In the genomic region with DNA sequence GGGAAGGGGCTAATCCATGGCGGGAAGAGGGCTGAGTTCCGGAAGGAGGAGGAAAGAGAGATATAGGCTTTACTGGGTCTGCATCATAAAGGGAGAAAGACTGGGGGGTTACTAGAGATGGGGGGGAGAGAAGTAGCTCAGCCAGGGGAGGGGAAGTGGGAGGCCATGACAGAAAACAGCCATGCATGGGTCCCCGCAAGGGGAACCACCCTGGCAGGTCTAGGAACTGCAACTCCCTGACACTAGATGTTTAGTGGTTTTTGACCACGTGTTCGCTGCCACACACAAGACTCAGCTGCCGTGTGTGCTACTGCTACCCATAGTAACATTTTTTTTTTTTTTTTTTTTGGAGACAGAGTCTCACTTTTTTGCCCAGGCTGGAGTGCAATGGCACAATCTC, we compare ENCODE assay signal across 13 cellular contexts.
DNase-seq lines count a peak whose midpoint lies in the region; ATAC-seq, FAIRE-seq and TF ChIP-seq lines count a peak whose summit lies in the region.
"Had no signal": no experiment of that assay in that cellular context is flagged by ENCODE, and none has a peak within 500 bp of the region (broad histone marks: within the 10 kb centered on the region; RNA-seq: fewer than 3 reads in every experiment).

No MANE protein-coding gene starts in this region.

- CTCF ChIA-PET in K562 (lab: Yijun Ruan, JAX; ENCODE audit: low intra/inter-chr PET ratio), result no interaction called here

- no peak overlapping the region for H2AFZ ChIP-seq in K562 (ENCODE audit: low read depth, low read length)

- intact Hi-C loops in K562 (cut with micrococcal nuclease), result no loop called here
- intact Hi-C loops in Right ventricle myocardium inferior (cut with DNase I), result no loop called here

- H3K27me3 ChIP-seq in K562 (ENCODE audit: control insufficient read depth in 2 of 2, insufficient read depth in 2 of 2, low read length in 2 of 2), result peaks cover 6 to 33% of the 10 kb centered on the region in 2 experiments; a peak in 4 of 5 replicates

- TF ChIP-seq RAD21 in K562 (CRISPR knock-in tag; conservative IDR thresholded peaks at IDR 0.05 in 1 of 2, IDR thresholded peaks at IDR 0.05 in 1 of 2), result no peak

- H3K9ac ChIP-seq in K562 (ENCODE audit: insufficient read depth in 1 of 2, low read depth in 2 of 2, low read length in 2 of 2), result no peak overlapping the region

- H3K36me3 ChIP-seq in K562 (ENCODE audit: control insufficient read depth, insufficient read depth, low read length), result no peaks in the 10 kb centered on the region

- H3K4me1 ChIP-seq in K562 (replicated peaks in 1 of 2; ENCODE audit: control insufficient read depth in 2 of 2, insufficient read depth in 2 of 2, low read length in 2 of 2), result no peaks in the 10 kb centered on the region

- no peaks in the 10 kb centered on the region for H3K79me2 ChIP-seq in K562 (ENCODE audit: control insufficient read depth, insufficient read depth, low read length)

- H3K9me3 ChIP-seq in K562 (replicated peaks; ENCODE audit: control insufficient read depth, insufficient read depth, low read depth, low read length), result no peaks in the 10 kb centered on the region

- H3K4me2 ChIP-seq in K562 (ENCODE audit: insufficient read depth, low read length), result no peak overlapping the region

- no peak overlapping the region for H3K27ac ChIP-seq in K562 (ENCODE audit: extremely low read depth, low read depth, low read length)

- TF ChIP-seq POLR2A in GM12891 (IDR thresholded peaks at IDR 0.05; ENCODE audit: low read depth, low read length) (no peak), K562 (conservative IDR thresholded peaks at IDR 0.05) (no peak)

- TF ChIP-seq EP300 in K562 (IDR thresholded peaks at IDR 0.05; ENCODE audit: low read length), result no peak

- TF ChIP-seq CTCF in K562 (IDR thresholded peaks at IDR 0.05 in 2 of 3, conservative IDR thresholded peaks at IDR 0.05 in 1 of 3; ENCODE audit: insufficient read depth in 2 of 3, low read depth in 1 of 3, low read length in 3 of 3), result no peak

- 4% methylated on average over 6 of the region's 6 CpGs for WGBS in K562 (ENCODE audit: insufficient coverage, low coverage, missing lambda C conversion rate)

- ATAC-seq in GM19463 (IDR thresholded peaks at IDR 0.05; ENCODE audit: unreplicated experiment), result peak; percentile 47
- peak; percentile 58 for ATAC-seq in HG03460 (IDR thresholded peaks at IDR 0.05; ENCODE audit: unreplicated experiment)
- peak; percentile 67 for ATAC-seq in K562
- ATAC-seq in GM18498 (IDR thresholded peaks at IDR 0.05; ENCODE audit: unreplicated experiment), result no peak
- no peak for ATAC-seq in Right ventricle myocardium inferior

- no peaks in the 10 kb centered on the region for H3K9me1 ChIP-seq in K562 (ENCODE audit: control insufficient read depth, insufficient read depth, low read length)

- no peak overlapping the region for H3K4me3 ChIP-seq in K562

- no TSS peak for BruUV-seq in K562 (replicated peaks; lab: Mats Ljungman, UMichigan)

- no peak for DNase-seq in GM12891 (ENCODE audit: insufficient read length, low spot score)
- DNase-seq in K562 (ENCODE audit: extremely low read depth in 1 of 4, low spot score in 3 of 4), result no peak
- DNase-seq in HCEC 1CT, result no peak
- no peak for DNase-seq in Right ventricle myocardium inferior (ENCODE audit: missing footprints)
- DNase-seq: CD8-positive, alpha-beta memory T cell; NCI-H187 treated with DMSO at 0.1 percent for 48 hours; NCI-H446; NCI-H774 had no signal

- FAIRE-seq in GM12891 (lab: Jason Lieb, UNC) (no peak), K562 (lab: Jason Lieb, UNC) (no peak)
- FAIRE-seq: GM18507, HTR-8/SVneo had no signal

- in situ Hi-C loops in K562 (cut with MboI), result no loop called here

- POLR2A ChIA-PET in K562 (lab: Yijun Ruan, JAX), result no interaction called here

- no peaks in the 10 kb centered on the region for H4K20me1 ChIP-seq in K562 (replicated peaks; ENCODE audit: control insufficient read depth, insufficient read depth, low read length)

TF ChIP-seq in GM12891, 5 proteins besides CTCF, POLR2A, EP300 and RAD21:
- no peak for TF ChIP-seq PAX5 (IDR thresholded peaks at IDR 0.05; ENCODE audit: insufficient read depth, low read length, severe bottlenecking)
- TF ChIP-seq TAF1 (IDR thresholded peaks at IDR 0.05; ENCODE audit: low read depth, low read length), result no peak
- no peak for TF ChIP-seq POU2F2 (IDR thresholded peaks at IDR 0.05; ENCODE audit: low read depth, low read length)
- no peak for TF ChIP-seq POLR2AphosphoS5 (IDR thresholded peaks at IDR 0.05; ENCODE audit: low read depth, low read length)
- peak; percentile 37; the same call in 1 of the 2 replicates for TF ChIP-seq SPI1 (IDR thresholded peaks at IDR 0.05; ENCODE audit: low read depth, low read length)

TF ChIP-seq in K562, 482 proteins besides CTCF, POLR2A, EP300 and RAD21:
- TF ChIP-seq CXXC5 (CRISPR knock-in tag; IDR thresholded peaks at IDR 0.05), result no peak
- no peak for TF ChIP-seq ETV1 (tag; conservative IDR thresholded peaks at IDR 0.05; ENCODE audit: low read depth)
- TF ChIP-seq, protein P1, sequence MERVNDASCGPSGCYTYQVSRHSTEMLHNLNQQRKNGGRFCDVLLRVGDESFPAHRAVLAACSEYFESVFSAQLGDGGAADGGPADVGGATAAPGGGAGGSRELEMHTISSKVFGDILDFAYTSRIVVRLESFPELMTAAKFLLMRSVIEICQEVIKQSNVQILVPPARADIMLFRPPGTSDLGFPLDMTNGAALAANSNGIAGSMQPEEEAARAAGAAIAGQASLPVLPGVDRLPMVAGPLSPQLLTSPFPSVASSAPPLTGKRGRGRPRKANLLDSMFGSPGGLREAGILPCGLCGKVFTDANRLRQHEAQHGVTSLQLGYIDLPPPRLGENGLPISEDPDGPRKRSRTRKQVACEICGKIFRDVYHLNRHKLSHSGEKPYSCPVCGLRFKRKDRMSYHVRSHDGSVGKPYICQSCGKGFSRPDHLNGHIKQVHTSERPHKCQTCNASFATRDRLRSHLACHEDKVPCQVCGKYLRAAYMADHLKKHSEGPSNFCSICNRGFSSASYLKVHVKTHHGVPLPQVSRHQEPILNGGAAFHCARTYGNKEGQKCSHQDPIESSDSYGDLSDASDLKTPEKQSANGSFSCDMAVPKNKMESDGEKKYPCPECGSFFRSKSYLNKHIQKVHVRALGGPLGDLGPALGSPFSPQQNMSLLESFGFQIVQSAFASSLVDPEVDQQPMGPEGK (CRISPR knock-in tag; IDR thresholded peaks at IDR 0.05; ENCODE audit: borderline replicate concordance), result no peak
- no peak for TF ChIP-seq BACH1 (tag; IDR thresholded peaks at IDR 0.05)
- TF ChIP-seq FOXP1 (CRISPR knock-in tag; IDR thresholded peaks at IDR 0.05), result no peak
- no peak for TF ChIP-seq HDAC2 (IDR thresholded peaks at IDR 0.05)
- TF ChIP-seq SP2 (IDR thresholded peaks at IDR 0.05; ENCODE audit: extremely low read depth, low read depth, low read length, poor library complexity, severe bottlenecking), result no peak
- no peak for TF ChIP-seq SREBF2 (CRISPR knock-in tag; IDR thresholded peaks at IDR 0.05)
- TF ChIP-seq, protein P2, sequence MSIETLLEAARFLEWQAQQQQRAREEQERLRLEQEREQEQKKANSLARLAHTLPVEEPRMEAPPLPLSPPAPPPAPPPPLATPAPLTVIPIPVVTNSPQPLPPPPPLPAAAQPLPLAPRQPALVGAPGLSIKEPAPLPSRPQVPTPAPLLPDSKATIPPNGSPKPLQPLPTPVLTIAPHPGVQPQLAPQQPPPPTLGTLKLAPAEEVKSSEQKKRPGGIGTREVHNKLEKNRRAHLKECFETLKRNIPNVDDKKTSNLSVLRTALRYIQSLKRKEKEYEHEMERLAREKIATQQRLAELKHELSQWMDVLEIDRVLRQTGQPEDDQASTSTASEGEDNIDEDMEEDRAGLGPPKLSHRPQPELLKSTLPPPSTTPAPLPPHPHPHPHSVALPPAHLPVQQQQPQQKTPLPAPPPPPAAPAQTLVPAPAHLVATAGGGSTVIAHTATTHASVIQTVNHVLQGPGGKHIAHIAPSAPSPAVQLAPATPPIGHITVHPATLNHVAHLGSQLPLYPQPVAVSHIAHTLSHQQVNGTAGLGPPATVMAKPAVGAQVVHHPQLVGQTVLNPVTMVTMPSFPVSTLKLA (conservative IDR thresholded peaks at IDR 0.05), result no peak
- TF ChIP-seq, protein P3, sequence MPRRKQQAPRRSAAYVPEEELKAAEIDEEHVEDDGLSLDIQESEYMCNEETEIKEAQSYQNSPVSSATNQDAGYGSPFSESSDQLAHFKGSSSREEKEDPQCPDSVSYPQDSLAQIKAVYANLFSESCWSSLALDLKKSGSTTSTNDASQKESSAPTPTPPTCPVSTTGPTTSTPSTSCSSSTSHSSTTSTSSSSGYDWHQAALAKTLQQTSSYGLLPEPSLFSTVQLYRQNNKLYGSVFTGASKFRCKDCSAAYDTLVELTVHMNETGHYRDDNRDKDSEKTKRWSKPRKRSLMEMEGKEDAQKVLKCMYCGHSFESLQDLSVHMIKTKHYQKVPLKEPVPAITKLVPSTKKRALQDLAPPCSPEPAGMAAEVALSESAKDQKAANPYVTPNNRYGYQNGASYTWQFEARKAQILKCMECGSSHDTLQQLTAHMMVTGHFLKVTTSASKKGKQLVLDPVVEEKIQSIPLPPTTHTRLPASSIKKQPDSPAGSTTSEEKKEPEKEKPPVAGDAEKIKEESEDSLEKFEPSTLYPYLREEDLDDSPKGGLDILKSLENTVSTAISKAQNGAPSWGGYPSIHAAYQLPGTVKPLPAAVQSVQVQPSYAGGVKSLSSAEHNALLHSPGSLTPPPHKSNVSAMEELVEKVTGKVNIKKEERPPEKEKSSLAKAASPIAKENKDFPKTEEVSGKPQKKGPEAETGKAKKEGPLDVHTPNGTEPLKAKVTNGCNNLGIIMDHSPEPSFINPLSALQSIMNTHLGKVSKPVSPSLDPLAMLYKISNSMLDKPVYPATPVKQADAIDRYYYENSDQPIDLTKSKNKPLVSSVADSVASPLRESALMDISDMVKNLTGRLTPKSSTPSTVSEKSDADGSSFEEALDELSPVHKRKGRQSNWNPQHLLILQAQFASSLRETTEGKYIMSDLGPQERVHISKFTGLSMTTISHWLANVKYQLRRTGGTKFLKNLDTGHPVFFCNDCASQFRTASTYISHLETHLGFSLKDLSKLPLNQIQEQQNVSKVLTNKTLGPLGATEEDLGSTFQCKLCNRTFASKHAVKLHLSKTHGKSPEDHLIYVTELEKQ (CRISPR knock-in tag; IDR thresholded peaks at IDR 0.05), result no peak
- TF ChIP-seq ZNF12 (CRISPR knock-in tag; IDR thresholded peaks at IDR 0.05), result no peak

Comparison
In these comparisons a context has a peak if more than half of its experiments do, and no peak if none do; other contexts are left out.
1. ATAC-seq: peak in GM19463 (single experiment), HG03460 (single experiment) and K562 (single experiment); none in GM18498 (single experiment) and Right ventricle myocardium inferior (single experiment).